7 cellular contexts compared by ENCODE assay signal in genomic region chr18:70288851-70289328, GRCh38. TPM values are rescaled to one million over a fixed set of nuclear protein-coding genes. Genes with fewer than 3 reads are reported as not detected.
DNase-seq lines count a peak whose midpoint lies in the region; ATAC-seq lines count a peak whose summit lies in the region.

SOCS6 (plus strand) TSS chr18:70289045; CDS start chr18:70324669, 35,624 bp downstream.

- H3K36me3 ChIP-seq in SJCRH30, result no peaks in the 10 kb centered on the region; the same call in 1 of the 2 replicates
- H3K36me3 ChIP-seq in skeletal muscle tissue (ENCODE audit: control insufficient read depth in 3 of 3, insufficient read depth in 3 of 3, low read length in 3 of 3), result no peaks in the 10 kb centered on the region

- H3K36me3 Mint-ChIP-seq in immature natural killer cell, result no peaks in the 10 kb centered on the region

- H3K27me3 Mint-ChIP-seq in immature natural killer cell (ENCODE audit: low read depth in 3 of 3), result peaks cover 3 to 8% (median 6%) of the 10 kb centered on the region in 3 donors

- peak; percentile 90 for DNase-seq in GM03348 (ENCODE audit: low spot score)
- DNase-seq in SJCRH30, result peak; percentile 50 to 54
- DNase-seq in caudate nucleus (lab: John Stamatoyannopoulos, UW), result peak in 37 of 61 donors; percentile 12 to 67 (median 35)
- peak; percentile 46 to 50 (median 49) for DNase-seq in immature natural killer cell

- H3K4me1 ChIP-seq in SJCRH30, result no peaks in the 10 kb centered on the region; the same call in 1 of the 2 replicates
- H3K4me1 ChIP-seq in skeletal muscle tissue (ENCODE audit: control insufficient read depth in 3 of 3, insufficient read depth in 3 of 3, low read length in 3 of 3), result peaks cover 29 to 34% (median 29%) of the 10 kb centered on the region in 3 donors

- H3K9me3 ChIP-seq in SJCRH30 (replicated peaks) (no peaks in the 10 kb centered on the region), skeletal muscle tissue (ENCODE audit: control insufficient read depth in 3 of 3, low read length in 3 of 3) (no peaks in the 10 kb centered on the region)

- peak within 1 kb of the TSS in 4 of 6 donors; percentile 51 to 86 (median 64) for H3K27ac Mint-ChIP-seq in immature natural killer cell

- H3K9me3 Mint-ChIP-seq in immature natural killer cell, result no peaks in the 10 kb centered on the region

- H3K27ac ChIP-seq in SJCRH30, result peak within 1 kb of the TSS; percentile 39; the same call in 1 of the 2 replicates
- H3K27ac ChIP-seq in caudate nucleus (ENCODE audit: low read depth, low read length), result peak within 1 kb of the TSS; percentile 67
- H3K27ac ChIP-seq in skeletal muscle tissue (ENCODE audit: low read depth, low read length), result peak within 1 kb of the TSS; percentile 77

- peaks cover 30 to 31% of the 10 kb centered on the region in 2 donors for H3K4me1 Mint-ChIP-seq in immature natural killer cell

- ATAC-seq in GM19467 (IDR thresholded peaks at IDR 0.05; ENCODE audit: unreplicated experiment) (peak; percentile 74), HG03520 (IDR thresholded peaks at IDR 0.05; ENCODE audit: unreplicated experiment) (peak; percentile 58)

- peak within 1 kb of the TSS; percentile 88 for H3K4me3 ChIP-seq in SJCRH30
- peak within 1 kb of the TSS; percentile 85 to 95 (median 89) for H3K4me3 ChIP-seq in skeletal muscle tissue (ENCODE audit: low read length in 3 of 3)

- peak within 1 kb of the TSS; percentile 85 to 93 (median 89) for H3K4me3 Mint-ChIP-seq in immature natural killer cell

- peak within 1 kb of the TSS; percentile 88 to 98 (median 94) for H3K9ac ChIP-seq in skeletal muscle tissue (ENCODE audit: low read depth in 1 of 3, low read length in 3 of 3)

- no peaks in the 10 kb centered on the region for H3K27me3 ChIP-seq in SJCRH30
- H3K27me3 ChIP-seq in skeletal muscle tissue (ENCODE audit: control insufficient read depth in 3 of 3, insufficient read depth in 3 of 3, low read length in 3 of 3), result no peaks in the 10 kb centered on the region

RNA-seq across cellular contexts. Expression of gene SOCS6, which starts in this region (rescaled TPM):
- 9.6 and 11.0 TPM in 2 replicates for total RNA-seq in SJCRH30 (2014; rRNA removed; shearing (Covaris generic))
- 1 to 10 TPM in 2 of 3 donors, not detected in 1; 1.4 to 2.8 TPM for polyA plus RNA-seq in immature natural killer cell
- total RNA-seq in skeletal muscle tissue, result 17.7 TPM

Comparison
In these comparisons a context has a peak if more than half of its experiments do, and no peak if none do; other contexts are left out.
1. Peak in every context shown above with its lines: DNase-seq, ATAC-seq, H3K4me3 ChIP-seq and H3K27ac ChIP-seq.
2. DNase-seq: peak in every context shown above with its lines; median percentile 90 in GM03348; 52 in SJCRH30; 49 in immature natural killer cell; 35 in caudate nucleus.